Comparison of ENCODE assay signal across 1 cellular context in genomic region chr11:9905562-9905961, GRCh38.
TF ChIP-seq lines count a peak whose summit lies in the region.

No MANE protein-coding gene starts in this region.

TF ChIP-seq in H1, 55 proteins besides CTCF, POLR2A, EP300 and RAD21:
- TF ChIP-seq CHD7 (IDR thresholded peaks at IDR 0.05; ENCODE audit: insufficient replicate concordance, low read length), result peak; percentile 48
- TF ChIP-seq CBX8 (IDR thresholded peaks at IDR 0.05; ENCODE audit: borderline replicate concordance, low read depth, low read length), result no peak
